In genomic region chr19:55088543-55089265, GRCh38 we compare ENCODE assay signal across 8 cellular contexts. TPM values are rescaled to one million over a fixed set of nuclear protein-coding genes. Genes with fewer than 3 reads are reported as not detected.
DNase-seq lines count a peak whose midpoint lies in the region; ATAC-seq and TF ChIP-seq lines count a peak whose summit lies in the region.

No MANE protein-coding gene starts in this region.

- ATAC-seq in left colon (peak; percentile 26), GM21390 (IDR thresholded peaks at IDR 0.05; ENCODE audit: unreplicated experiment) (no peak)

- DNase-seq in DMS 273 (lab: John Stamatoyannopoulos, UW; ENCODE audit: unreplicated experiment) (peak; percentile 95), DMS 273 treated with DMSO at 0.1 percent for 48 hours (lab: John Stamatoyannopoulos, UW) (no peak), NCI-H1105 (lab: John Stamatoyannopoulos, UW) (peak; percentile 72), cardiac fibroblast (ENCODE audit: low read depth in 2 of 2) (peak; percentile 71 to 73), left colon (peak in 1 of 2 donors; percentile 85)
- DNase-seq in activated CD4-positive, CD25-positive, alpha-beta regulatory T cell (lab: John Stamatoyannopoulos, UW) = peak; percentile 43 to 92 (median 66)
- DNase-seq in stimulated activated CD4-positive, alpha-beta T cell treated with anti-CD3 and anti-CD28 coated beads, Interleukin-2, amount 100 ng/mL, for 48 hours = peak; percentile 86 to 87

- H3K4me3 ChIP-seq in cardiac fibroblast (replicated peaks in 1 of 2; ENCODE audit: low read depth in 2 of 2, low read length in 2 of 2) = no peak overlapping the region

- peak; percentile 63 for TF ChIP-seq CTCF in cardiac fibroblast (IDR thresholded peaks at IDR 0.05; ENCODE audit: low read depth, low read length)

- intact Hi-C loops in left colon (cut with DNase I, micrococcal nuclease) = no loop called here

RNA-seq across cellular contexts. Expression of gene EPS8L1, which starts 13.0 kb away (rescaled TPM):
- 10 to 100 TPM; 42.1 to 75.9 TPM for total RNA-seq in left colon

RNA-seq across cellular contexts. Expression of gene RDH13, which starts 25.8 kb away (rescaled TPM):
- total RNA-seq in left colon = 10 to 100 TPM; 50.5 to 69.3 TPM

RNA-seq across cellular contexts. Expression of gene PPP1R12C, which starts 28.7 kb away (rescaled TPM):
- 100 to 1,000 TPM; 102 to 118 TPM for total RNA-seq in left colon

RNA-seq across cellular contexts. Expression of gene GP6, which starts 50.6 kb away (rescaled TPM):
- total RNA-seq in left colon = under 1 TPM; 0.28 to 0.49 TPM
